1 cellular context compared by ENCODE assay signal in genomic region chr11:93524173-93524536, GRCh38.
TF ChIP-seq lines count a peak whose summit lies in the region.

No MANE protein-coding gene starts in this region.

TF ChIP-seq in GM23338, 12 proteins besides CTCF, POLR2A, EP300 and RAD21 (continued from another document):
- TF ChIP-seq, protein P1, sequence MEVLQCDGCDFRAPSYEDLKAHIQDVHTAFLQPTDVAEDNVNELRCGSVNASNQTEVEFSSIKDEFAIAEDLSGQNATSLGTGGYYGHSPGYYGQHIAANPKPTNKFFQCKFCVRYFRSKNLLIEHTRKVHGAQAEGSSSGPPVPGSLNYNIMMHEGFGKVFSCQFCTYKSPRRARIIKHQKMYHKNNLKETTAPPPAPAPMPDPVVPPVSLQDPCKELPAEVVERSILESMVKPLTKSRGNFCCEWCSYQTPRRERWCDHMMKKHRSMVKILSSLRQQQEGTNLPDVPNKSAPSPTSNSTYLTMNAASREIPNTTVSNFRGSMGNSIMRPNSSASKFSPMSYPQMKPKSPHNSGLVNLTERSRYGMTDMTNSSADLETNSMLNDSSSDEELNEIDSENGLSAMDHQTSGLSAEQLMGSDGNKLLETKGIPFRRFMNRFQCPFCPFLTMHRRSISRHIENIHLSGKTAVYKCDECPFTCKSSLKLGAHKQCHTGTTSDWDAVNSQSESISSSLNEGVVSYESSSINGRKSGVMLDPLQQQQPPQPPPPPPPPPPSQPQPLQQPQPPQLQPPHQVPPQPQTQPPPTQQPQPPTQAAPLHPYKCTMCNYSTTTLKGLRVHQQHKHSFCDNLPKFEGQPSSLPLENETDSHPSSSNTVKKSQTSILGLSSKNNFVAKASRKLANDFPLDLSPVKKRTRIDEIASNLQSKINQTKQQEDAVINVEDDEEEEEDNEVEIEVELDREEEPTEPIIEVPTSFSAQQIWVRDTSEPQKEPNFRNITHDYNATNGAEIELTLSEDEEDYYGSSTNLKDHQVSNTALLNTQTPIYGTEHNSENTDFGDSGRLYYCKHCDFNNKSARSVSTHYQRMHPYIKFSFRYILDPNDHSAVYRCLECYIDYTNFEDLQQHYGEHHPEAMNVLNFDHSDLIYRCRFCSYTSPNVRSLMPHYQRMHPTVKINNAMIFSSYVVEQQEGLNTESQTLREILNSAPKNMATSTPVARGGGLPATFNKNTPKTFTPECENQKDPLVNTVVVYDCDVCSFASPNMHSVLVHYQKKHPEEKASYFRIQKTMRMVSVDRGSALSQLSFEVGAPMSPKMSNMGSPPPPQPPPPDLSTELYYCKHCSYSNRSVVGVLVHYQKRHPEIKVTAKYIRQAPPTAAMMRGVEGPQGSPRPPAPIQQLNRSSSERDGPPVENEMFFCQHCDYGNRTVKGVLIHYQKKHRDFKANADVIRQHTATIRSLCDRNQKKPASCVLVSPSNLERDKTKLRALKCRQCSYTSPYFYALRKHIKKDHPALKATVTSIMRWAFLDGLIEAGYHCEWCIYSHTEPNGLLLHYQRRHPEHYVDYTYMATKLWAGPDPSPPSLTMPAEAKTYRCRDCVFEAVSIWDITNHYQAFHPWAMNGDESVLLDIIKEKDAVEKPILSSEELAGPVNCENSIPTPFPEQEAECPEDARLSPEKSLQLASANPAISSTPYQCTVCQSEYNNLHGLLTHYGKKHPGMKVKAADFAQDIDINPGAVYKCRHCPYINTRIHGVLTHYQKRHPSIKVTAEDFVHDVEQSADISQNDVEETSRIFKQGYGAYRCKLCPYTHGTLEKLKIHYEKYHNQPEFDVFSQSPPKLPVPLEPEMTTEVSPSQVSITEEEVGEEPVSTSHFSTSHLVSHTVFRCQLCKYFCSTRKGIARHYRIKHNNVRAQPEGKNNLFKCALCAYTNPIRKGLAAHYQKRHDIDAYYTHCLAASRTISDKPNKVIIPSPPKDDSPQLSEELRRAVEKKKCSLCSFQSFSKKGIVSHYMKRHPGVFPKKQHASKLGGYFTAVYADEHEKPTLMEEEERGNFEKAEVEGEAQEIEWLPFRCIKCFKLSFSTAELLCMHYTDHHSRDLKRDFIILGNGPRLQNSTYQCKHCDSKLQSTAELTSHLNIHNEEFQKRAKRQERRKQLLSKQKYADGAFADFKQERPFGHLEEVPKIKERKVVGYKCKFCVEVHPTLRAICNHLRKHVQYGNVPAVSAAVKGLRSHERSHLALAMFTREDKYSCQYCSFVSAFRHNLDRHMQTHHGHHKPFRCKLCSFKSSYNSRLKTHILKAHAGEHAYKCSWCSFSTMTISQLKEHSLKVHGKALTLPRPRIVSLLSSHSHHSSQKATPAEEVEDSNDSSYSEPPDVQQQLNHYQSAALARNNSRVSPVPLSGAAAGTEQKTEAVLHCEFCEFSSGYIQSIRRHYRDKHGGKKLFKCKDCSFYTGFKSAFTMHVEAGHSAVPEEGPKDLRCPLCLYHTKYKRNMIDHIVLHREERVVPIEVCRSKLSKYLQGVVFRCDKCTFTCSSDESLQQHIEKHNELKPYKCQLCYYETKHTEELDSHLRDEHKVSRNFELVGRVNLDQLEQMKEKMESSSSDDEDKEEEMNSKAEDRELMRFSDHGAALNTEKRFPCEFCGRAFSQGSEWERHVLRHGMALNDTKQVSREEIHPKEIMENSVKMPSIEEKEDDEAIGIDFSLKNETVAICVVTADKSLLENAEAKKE (CRISPR knock-in tag; IDR thresholded peaks at IDR 0.05): no peak
- no peak for TF ChIP-seq EZH2 (IDR thresholded peaks at IDR 0.05; ENCODE audit: low read depth, unreplicated experiment)
